9 cellular contexts compared by ENCODE assay signal in the genomic region with DNA sequence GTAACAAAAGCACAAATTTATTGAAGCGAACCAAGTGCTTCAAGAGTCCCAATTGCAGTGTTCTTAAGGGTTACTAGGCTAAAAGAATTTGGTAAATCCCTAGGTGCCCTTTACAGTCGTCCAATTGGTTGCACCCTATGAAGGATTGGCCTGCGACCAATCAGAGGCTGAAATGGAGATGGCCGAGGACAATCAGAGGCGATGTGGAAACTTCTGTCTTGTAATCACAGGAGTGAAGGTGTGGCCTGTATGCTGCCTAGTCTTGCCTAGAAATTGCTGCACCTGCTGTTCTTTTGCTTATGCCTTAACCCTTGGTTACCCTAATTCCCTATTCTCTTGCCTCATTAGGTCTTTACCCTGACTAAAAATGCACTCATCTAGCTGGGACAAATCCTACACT. TPM values are rescaled to one million over a fixed set of nuclear protein-coding genes. Genes with fewer than 3 reads are reported as not detected.
DNase-seq lines count a peak whose midpoint lies in the region; ATAC-seq, FAIRE-seq and TF ChIP-seq lines count a peak whose summit lies in the region.
"Had no signal": no experiment of that assay in that cellular context is flagged by ENCODE, and none has a peak within 500 bp of the region (broad histone marks: within the 10 kb centered on the region; RNA-seq: fewer than 3 reads in every experiment).

No MANE protein-coding gene starts in this region.

- no peaks in the 10 kb centered on the region; the same call in 1 of the 2 replicates for H3K79me1 ChIP-seq in H1 (ENCODE audit: low read depth, low read length)

- POLR2A ChIA-PET in H1 (lab: Charles Lee; ENCODE audit: partially characterized antibody), result interaction anchor here (1.5 to 2.4 kb wide), 4 partner anchors 13 to 196 kb away, joined by 4 to 22 read pairs (median 11); a partner anchor contains a TSS

- no peak for TF ChIP-seq CTCF in H1 (IDR thresholded peaks at IDR 0.05; ENCODE audit: control extremely low read depth in 1 of 3, insufficient read depth in 1 of 3, low read depth in 1 of 3, low read length in 3 of 3)

- no peak overlapping the region for H3K23ac ChIP-seq in H1 (ENCODE audit: insufficient read length)

- peaks cover 2 to 9% (median 5%) of the 10 kb centered on the region in 4 experiments; a peak in 4 of 7 replicates for H3K4me1 ChIP-seq in H1 (replicated peaks in 1 of 4; ENCODE audit: control insufficient read depth in 3 of 4, insufficient read depth in 4 of 4, low read length in 3 of 4)

- peak overlapping the region in 1 of 4 experiments; percentile 87; a peak in 1 of 8 replicates for H3K4me3 ChIP-seq in H1 (ENCODE audit: extremely low read depth in 1 of 4, insufficient read depth in 2 of 4, low read depth in 3 of 4, low read length in 4 of 4)

- no peak for TF ChIP-seq EP300 in H1 (IDR thresholded peaks at IDR 0.05; ENCODE audit: borderline replicate concordance in 1 of 2, low read depth in 2 of 2, low read length in 2 of 2)

- DNase-seq in DMS 273 (lab: John Stamatoyannopoulos, UW; ENCODE audit: unreplicated experiment) (peak; percentile 38), DMS 273 treated with DMSO at 0.1 percent for 48 hours (lab: John Stamatoyannopoulos, UW) (no peak), NCI-H2227 (lab: John Stamatoyannopoulos, UW; ENCODE audit: unreplicated experiment) (peak; percentile 41), H1 (ENCODE audit: low read depth in 1 of 2, low spot score in 2 of 2) (no peak), renal cortical epithelial cell (ENCODE audit: low read depth) (peak; percentile 23), cerebellum (ENCODE audit: low spot score) (no peak)

- no peak overlapping the region for H3K4ac ChIP-seq in H1 (replicated peaks; ENCODE audit: insufficient read length, low read depth, low read length)

- no peak overlapping the region for H3K56ac ChIP-seq in H1 (replicated peaks; ENCODE audit: insufficient read length, low read depth, low read length)

- whole genome bisulfite sequencing in H1 (ENCODE audit: extremely low coverage in 1 of 2, insufficient coverage in 1 of 2, insufficient read length in 1 of 2, insufficient replicate concordance in 2 of 2, low coverage in 1 of 2, low lambda C conversion rate in 2 of 2, missing lambda C conversion rate in 1 of 2), 2 experiments, result 93% methylated on average over 5 of the region's 5 CpGs; no CpG with 5 or more reads in 1 of the 2 experiments

- no peak overlapping the region for H2BK12ac ChIP-seq in H1 (ENCODE audit: low read depth, low read length)

- H3K14ac ChIP-seq in H1 (ENCODE audit: insufficient read length), result no peak overlapping the region

- H2BK20ac ChIP-seq in H1 (ENCODE audit: low read length), result no peak overlapping the region

- H3K4me2 ChIP-seq in H1 (ENCODE audit: insufficient read depth in 1 of 2, low read depth in 2 of 2, low read length in 2 of 2), result peak overlapping the region; percentile 84 to 93

- CTCF ChIA-PET in H1 (lab: Charles Lee; ENCODE audit: partially characterized antibody), result interaction anchor here (1.0 to 5.6 kb wide), 2 partner anchors 16 to 120 kb away, joined by 4 to 40 read pairs; no protein-coding TSS in a partner anchor

- no peak for ATAC-seq in GM18873 (IDR thresholded peaks at IDR 0.05; ENCODE audit: low FRiP score, unreplicated experiment)
- no peak for ATAC-seq in GM21367 (IDR thresholded peaks at IDR 0.05; ENCODE audit: unreplicated experiment)

- no peak for TF ChIP-seq POLR2A in H1 (IDR thresholded peaks at IDR 0.05; ENCODE audit: control extremely low read depth in 1 of 2, low read depth in 2 of 2, low read length in 2 of 2)

- H2BK5ac ChIP-seq in H1 (ENCODE audit: low read depth, low read length), result no peak overlapping the region

- no peak overlapping the region for H2AFZ ChIP-seq in H1 (ENCODE audit: low read length)

- no peaks in the 10 kb centered on the region for H3K9me3 ChIP-seq in H1 (ENCODE audit: insufficient read depth in 2 of 2, low read depth in 1 of 2, low read length in 1 of 2)

- H3K36me3 ChIP-seq in H1 (ENCODE audit: control insufficient read depth in 2 of 4, insufficient read depth in 4 of 4, low read length in 3 of 4), result no peaks in the 10 kb centered on the region

- FAIRE-seq in H1 (lab: Jason Lieb, UNC), result no peak
- FAIRE-seq: A204.1 had no signal

- no peak overlapping the region for H3K27ac ChIP-seq in H1 (ENCODE audit: low read depth, low read length)

- no peak overlapping the region for H2BK120ac ChIP-seq in H1 (replicated peaks; ENCODE audit: low read depth, low read length)

- H3K23me2 ChIP-seq in H1 (ENCODE audit: low read depth, low read length), result no peaks in the 10 kb centered on the region

- no peak overlapping the region for H2AK5ac ChIP-seq in H1 (ENCODE audit: low read depth, low read length)

- H3K18ac ChIP-seq in H1 (ENCODE audit: extremely low read depth, low read length), result no peak overlapping the region

- TF ChIP-seq RAD21 in H1 (IDR thresholded peaks at IDR 0.05 in 1 of 2, conservative IDR thresholded peaks at IDR 0.05 in 1 of 2; ENCODE audit: low read depth in 2 of 2, low read length in 2 of 2), result no peak

- H4K5ac ChIP-seq in H1 (ENCODE audit: insufficient read length, low read depth, low read length), result no peak overlapping the region

- H4K20me1 ChIP-seq in H1 (replicated peaks in 1 of 2; ENCODE audit: control insufficient read depth in 1 of 2, insufficient read depth in 2 of 2, low read length in 2 of 2), result no peaks in the 10 kb centered on the region

- no peak overlapping the region for H3K9ac ChIP-seq in H1 (replicated peaks in 1 of 4; ENCODE audit: extremely low read depth in 1 of 4, low read depth in 3 of 4, low read length in 3 of 4)

- no peaks in the 10 kb centered on the region for H3K27me3 ChIP-seq in H1 (replicated peaks in 1 of 4; ENCODE audit: control insufficient read depth in 3 of 4, extremely low read depth in 1 of 4, insufficient read depth in 3 of 4, low read length in 3 of 4)

- no peak overlapping the region for H4K8ac ChIP-seq in H1 (ENCODE audit: extremely low read depth, insufficient read depth, low read length)

- no peak overlapping the region for H2BK15ac ChIP-seq in H1 (ENCODE audit: low read length)

- peaks cover 4 to 36% of the 10 kb centered on the region in 2 experiments for H3K79me2 ChIP-seq in H1 (ENCODE audit: control insufficient read depth in 1 of 2, insufficient read depth in 2 of 2, low read length in 2 of 2)

- no peak overlapping the region for H4K91ac ChIP-seq in H1 (replicated peaks; ENCODE audit: insufficient read length, low read length)

TF ChIP-seq in H1, 55 proteins besides CTCF, POLR2A, EP300 and RAD21:
- no peak for TF ChIP-seq PHF8 (conservative IDR thresholded peaks at IDR 0.05; ENCODE audit: low read depth, low read length)
- TF ChIP-seq SRF (IDR thresholded peaks at IDR 0.05; ENCODE audit: low read depth, low read length), result no peak
- no peak for TF ChIP-seq YY1 (IDR thresholded peaks at IDR 0.05; ENCODE audit: low read depth, low read length)
- no peak for TF ChIP-seq FOSL1 (IDR thresholded peaks at IDR 0.05; ENCODE audit: insufficient read depth, low read depth, low read length)
- TF ChIP-seq SP1 (IDR thresholded peaks at IDR 0.05; ENCODE audit: low read depth, low read length), result peak; percentile 69; the same call in 1 of the 2 replicates
- TF ChIP-seq BRCA1 (IDR thresholded peaks at IDR 0.05; ENCODE audit: low read depth, low read length), result no peak
- TF ChIP-seq, protein P1, sequence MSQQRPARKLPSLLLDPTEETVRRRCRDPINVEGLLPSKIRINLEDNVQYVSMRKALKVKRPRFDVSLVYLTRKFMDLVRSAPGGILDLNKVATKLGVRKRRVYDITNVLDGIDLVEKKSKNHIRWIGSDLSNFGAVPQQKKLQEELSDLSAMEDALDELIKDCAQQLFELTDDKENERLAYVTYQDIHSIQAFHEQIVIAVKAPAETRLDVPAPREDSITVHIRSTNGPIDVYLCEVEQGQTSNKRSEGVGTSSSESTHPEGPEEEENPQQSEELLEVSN (IDR thresholded peaks at IDR 0.05), result no peak
- no peak for TF ChIP-seq TBP (IDR thresholded peaks at IDR 0.05; ENCODE audit: low read depth, low read length)
- no peak for TF ChIP-seq SIN3A (conservative IDR thresholded peaks at IDR 0.05 in 1 of 2, IDR thresholded peaks at IDR 0.05 in 1 of 2; ENCODE audit: low read depth in 1 of 2, low read length in 2 of 2)

RNA-seq across cellular contexts. Expression of a gene that starts 1.1 kb away (rescaled TPM):
- total RNA-seq in H1 (2021; fragmentation: NEBNext Ultra II Directional; extraction: Animal tissue kit (Norgen Biotek cat#: 25700)), result 15.7 and 18.1 TPM in 2 replicates
- 3.0 and 4.8 TPM in 2 replicates for polyA plus RNA-seq in H1 (2011; rRNA removed)
- polyA plus RNA-seq in H1 (2011; cell fraction: cytosol; rRNA removed), result 7.4 TPM
- 2.6 TPM for polyA plus RNA-seq in H1 (2011; cell fraction: nucleus; rRNA removed)
- 6.1 to 12.9 TPM (median 7.8 TPM) in 4 replicates for polyA plus RNA-seq in H1 (2012, experiment 1 of 2)
- polyA plus RNA-seq in H1 (2012, experiment 2 of 2), result 3.4 TPM
- 11.3 TPM for polyA plus RNA-seq in H1 (2013, experiment 1 of 2)
- 10.5 TPM for polyA plus RNA-seq in H1 (2013, experiment 2 of 2)
- polyA minus RNA-seq in H1 (2011; rRNA and poly(A)+ RNA removed), result 2.1 and 2.9 TPM in 2 replicates
- 6.5 TPM for polyA minus RNA-seq in H1 (2011; cell fraction: cytosol; rRNA and poly(A)+ RNA removed)
- 6.4 TPM for polyA minus RNA-seq in H1 (2011; cell fraction: nucleus; rRNA and poly(A)+ RNA removed)
- 13.8 and 21.2 TPM in 2 replicates for total RNA-seq in renal cortical epithelial cell
- 40.6 TPM for total RNA-seq in cerebellum

Comparison
In these comparisons a context has a peak if more than half of its experiments do, and no peak if none do; other contexts are left out.
1. DNase-seq: peak in DMS 273 (single experiment), NCI-H2227 (single experiment) and renal cortical epithelial cell (single experiment); none in DMS 273 treated with DMSO at 0.1 percent for 48 hours (single experiment), H1 (0 of 2) and cerebellum (single experiment).